Comparison of ENCODE assay signal across 24 cellular contexts in the genomic region with DNA sequence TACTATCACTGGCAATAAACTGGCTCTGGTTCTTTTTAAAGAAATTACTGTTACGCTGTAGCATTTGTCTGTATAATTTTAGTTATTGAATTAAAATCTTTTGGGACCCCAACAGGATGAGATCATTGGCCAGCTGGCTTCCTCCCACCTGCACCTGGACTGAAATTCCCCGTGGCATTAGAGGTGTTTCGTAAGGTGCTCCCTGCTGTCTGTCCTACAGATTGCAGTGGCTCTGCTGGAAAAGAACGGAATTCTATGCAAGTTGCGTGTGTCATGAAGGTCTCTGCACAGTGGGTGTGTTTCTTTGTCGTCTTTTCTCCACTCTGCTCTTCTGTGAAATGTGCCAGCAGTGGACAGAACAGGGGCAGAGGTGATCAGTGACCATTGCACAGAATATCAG.
"Had no signal": no experiment of that assay in that cellular context is flagged by ENCODE, and none has a peak within 500 bp of the region (broad histone marks: within the 10 kb centered on the region; RNA-seq: fewer than 3 reads in every experiment).

No MANE protein-coding gene starts in this region.

- ATAC-seq: left colon, left ventricle myocardium superior, sciatic nerve had no signal

- H3K27me3 ChIP-seq: dorsolateral prefrontal cortex, heart right ventricle, neutrophil, spleen, stomach, transverse colon had no signal

- H3K4me3 ChIP-seq: coronary artery, dorsolateral prefrontal cortex, heart right ventricle, lung, psoas muscle, spleen, stomach, thoracic aorta, transverse colon had no signal

- H3K9me3 ChIP-seq: neutrophil, psoas muscle, stomach, thoracic aorta, transverse colon had no signal

- DNase-seq: dorsolateral prefrontal cortex; effector CD8-positive, alpha-beta T cell; heart right ventricle; hypothalamus; left colon; left ventricle myocardium superior; mesenchymal stem cell; naive B cell; psoas muscle; retina; spleen; stimulated activated CD4-positive, alpha-beta T cell treated with anti-CD3 and anti-CD28 coated beads, Interleukin-15, amount 100 ng/mL, for 24 hours; stimulated activated CD4-positive, alpha-beta T cell treated with anti-CD3 and anti-CD28 coated beads, Interleukin-1b, Interleukin-23, amount 100 ng/mL, for 48 hours; stimulated activated naive CD4-positive, alpha-beta T cell; stomach; substantia nigra; transverse colon had no signal

- H3K9me3 Mint-ChIP-seq: nephron had no signal

- H3K27ac ChIP-seq: coronary artery, dorsolateral prefrontal cortex, heart right ventricle, neutrophil, psoas muscle, spleen, stomach, thoracic aorta, transverse colon had no signal

- H3K4me1 ChIP-seq: spleen had no signal

- H3K4me3 Mint-ChIP-seq: naive B cell, nephron had no signal

- H3K27ac Mint-ChIP-seq: naive B cell, nephron had no signal

- H3K36me3 ChIP-seq: heart right ventricle, neutrophil, spleen, stomach, thoracic aorta, transverse colon had no signal

- FAIRE-seq: frontal cortex had no signal

- H3K4me1 Mint-ChIP-seq: naive B cell had no signal

- H3K27me3 Mint-ChIP-seq: naive B cell had no signal
